ENCODE assay signal across 1 cellular context in genomic region chr7:155069992-155070827, GRCh38.
TF ChIP-seq lines count a peak whose summit lies in the region.

TSS of gene HTR5A (plus strand) at chr7:155070324. CDS start at chr7:155070900, 576 bp downstream.

TF ChIP-seq in HepG2, 621 proteins besides CTCF, POLR2A, EP300 and RAD21 (continued from another document and continues in another):
- TF ChIP-seq ZNF570 (CRISPR knock-in tag; IDR thresholded peaks at IDR 0.05; ENCODE audit: borderline replicate concordance), result peak; percentile 99
- TF ChIP-seq SRF (IDR thresholded peaks at IDR 0.05; ENCODE audit: low read depth, low read length), result no peak
- peak; percentile 100 for TF ChIP-seq TOE1 (CRISPR knock-in tag; IDR thresholded peaks at IDR 0.05)
- TF ChIP-seq ZBTB14 (CRISPR knock-in tag; IDR thresholded peaks at IDR 0.05), result peak; percentile 79
- no peak for TF ChIP-seq HNRNPUL1 (IDR thresholded peaks at IDR 0.05; ENCODE audit: low read depth, low read length)
- TF ChIP-seq ZMYM4 (CRISPR knock-in tag; IDR thresholded peaks at IDR 0.05), result peak; percentile 99
- TF ChIP-seq ZNF710 (CRISPR knock-in tag; IDR thresholded peaks at IDR 0.05; ENCODE audit: borderline replicate concordance), result peak; percentile 98
- TF ChIP-seq NFE2L1 (CRISPR knock-in tag; IDR thresholded peaks at IDR 0.05; ENCODE audit: borderline replicate concordance), result peak; percentile 98
- peak; percentile 77; the same call in 1 of the 2 replicates for TF ChIP-seq DPF2 (CRISPR knock-in tag; IDR thresholded peaks at IDR 0.05; ENCODE audit: borderline replicate concordance, low read depth)
- no peak for TF ChIP-seq CREM (IDR thresholded peaks at IDR 0.05)
- TF ChIP-seq CREM (CRISPR knock-in tag; IDR thresholded peaks at IDR 0.05), result peak; percentile 82
- peak; percentile 98 for TF ChIP-seq RFXANK (CRISPR knock-in tag; IDR thresholded peaks at IDR 0.05)
- TF ChIP-seq MIER3 (CRISPR knock-in tag; IDR thresholded peaks at IDR 0.05; ENCODE audit: borderline replicate concordance), result peak; percentile 100
- peak; percentile 72 for TF ChIP-seq GMEB2 (CRISPR knock-in tag; IDR thresholded peaks at IDR 0.05; ENCODE audit: low read depth)
- TF ChIP-seq WIZ (CRISPR knock-in tag; IDR thresholded peaks at IDR 0.05), result peak; percentile 100
- TF ChIP-seq ZFP62 (CRISPR knock-in tag; IDR thresholded peaks at IDR 0.05), result no peak
- no peak for TF ChIP-seq CHD4 (IDR thresholded peaks at IDR 0.05; ENCODE audit: borderline replicate concordance, low read length)
- peak; percentile 100 for TF ChIP-seq ZBED4 (CRISPR knock-in tag; IDR thresholded peaks at IDR 0.05; ENCODE audit: borderline replicate concordance)
- TF ChIP-seq KDM6A (CRISPR knock-in tag; IDR thresholded peaks at IDR 0.05; ENCODE audit: low read depth), result peak; percentile 93
- no peak for TF ChIP-seq HNRNPL (IDR thresholded peaks at IDR 0.05; ENCODE audit: low read depth, low read length)
- peak; percentile 96 for TF ChIP-seq KAT8 (CRISPR knock-in tag; IDR thresholded peaks at IDR 0.05)
- peak; percentile 100 for TF ChIP-seq ZNF709 (CRISPR knock-in tag; IDR thresholded peaks at IDR 0.05)
- TF ChIP-seq PCBP2 (optimal IDR thresholded peaks at IDR 0.05; ENCODE audit: low read depth, low read length, poor library complexity, severe bottlenecking), result no peak
- TF ChIP-seq MEIS1 (CRISPR knock-in tag; IDR thresholded peaks at IDR 0.05; ENCODE audit: borderline replicate concordance), result peak; percentile 100
- TF ChIP-seq ZNF761 (CRISPR knock-in tag; conservative IDR thresholded peaks at IDR 0.05), result peak; percentile 100
- peak; percentile 98 for TF ChIP-seq SNAPC4 (CRISPR knock-in tag; IDR thresholded peaks at IDR 0.05)
- TF ChIP-seq ZNF343 (CRISPR knock-in tag; IDR thresholded peaks at IDR 0.05), result peak; percentile 100
- no peak for TF ChIP-seq NFIC (IDR thresholded peaks at IDR 0.05; ENCODE audit: low read length)
- TF ChIP-seq ZNF350 (CRISPR knock-in tag; IDR thresholded peaks at IDR 0.05; ENCODE audit: borderline replicate concordance, low read depth), result peak; percentile 100
- TF ChIP-seq ARNTL (CRISPR knock-in tag; IDR thresholded peaks at IDR 0.05), result peak; percentile 98
- TF ChIP-seq GLI4 (CRISPR knock-in tag; IDR thresholded peaks at IDR 0.05; ENCODE audit: borderline replicate concordance), result peak; percentile 100
- peak; percentile 100 for TF ChIP-seq SP140L (CRISPR knock-in tag; IDR thresholded peaks at IDR 0.05; ENCODE audit: borderline replicate concordance)
- peak; percentile 95 for TF ChIP-seq YEATS4 (CRISPR knock-in tag; IDR thresholded peaks at IDR 0.05; ENCODE audit: borderline replicate concordance)
- no peak for TF ChIP-seq NONO (IDR thresholded peaks at IDR 0.05)
- peak; percentile 97 for TF ChIP-seq NONO (CRISPR knock-in tag; conservative IDR thresholded peaks at IDR 0.05)
- TF ChIP-seq SMC3 (IDR thresholded peaks at IDR 0.05; ENCODE audit: low read length), result no peak
- TF ChIP-seq ZNF746 (CRISPR knock-in tag; IDR thresholded peaks at IDR 0.05), result peak; percentile 99
- TF ChIP-seq ARNT2 (CRISPR knock-in tag; IDR thresholded peaks at IDR 0.05; ENCODE audit: low read depth), result peak; percentile 100
- TF ChIP-seq ZNF501 (CRISPR knock-in tag; IDR thresholded peaks at IDR 0.05), result peak; percentile 99
- TF ChIP-seq ZSCAN5A (CRISPR knock-in tag; IDR thresholded peaks at IDR 0.05; ENCODE audit: borderline replicate concordance), result peak; percentile 100
- no peak for TF ChIP-seq ARID3A (IDR thresholded peaks at IDR 0.05; ENCODE audit: low read depth, low read length)
- TF ChIP-seq ZNF441 (CRISPR knock-in tag; IDR thresholded peaks at IDR 0.05; ENCODE audit: borderline replicate concordance), result peak; percentile 100
- TF ChIP-seq ZNF382 (CRISPR knock-in tag; IDR thresholded peaks at IDR 0.05; ENCODE audit: borderline replicate concordance), result peak; percentile 84; the same call in 1 of the 2 replicates
- TF ChIP-seq NFE2 (CRISPR knock-in tag; IDR thresholded peaks at IDR 0.05), result peak; percentile 97
- peak; percentile 99 for TF ChIP-seq ZNF703 (CRISPR knock-in tag; IDR thresholded peaks at IDR 0.05; ENCODE audit: borderline replicate concordance)
- TF ChIP-seq NAIF1 (CRISPR knock-in tag; IDR thresholded peaks at IDR 0.05; ENCODE audit: borderline replicate concordance), result peak; percentile 98
- peak; percentile 99 for TF ChIP-seq PITX1 (CRISPR knock-in tag; IDR thresholded peaks at IDR 0.05)
- peak; percentile 97 for TF ChIP-seq ETV5 (CRISPR knock-in tag; IDR thresholded peaks at IDR 0.05; ENCODE audit: borderline replicate concordance)
- peak; percentile 100 for TF ChIP-seq ZNF552 (CRISPR knock-in tag; IDR thresholded peaks at IDR 0.05; ENCODE audit: borderline replicate concordance)
- TF ChIP-seq ZBTB33 (CRISPR knock-in tag; IDR thresholded peaks at IDR 0.05), result peak; percentile 93
